ENCODE assay signal across 31 cellular contexts in the genomic region with DNA sequence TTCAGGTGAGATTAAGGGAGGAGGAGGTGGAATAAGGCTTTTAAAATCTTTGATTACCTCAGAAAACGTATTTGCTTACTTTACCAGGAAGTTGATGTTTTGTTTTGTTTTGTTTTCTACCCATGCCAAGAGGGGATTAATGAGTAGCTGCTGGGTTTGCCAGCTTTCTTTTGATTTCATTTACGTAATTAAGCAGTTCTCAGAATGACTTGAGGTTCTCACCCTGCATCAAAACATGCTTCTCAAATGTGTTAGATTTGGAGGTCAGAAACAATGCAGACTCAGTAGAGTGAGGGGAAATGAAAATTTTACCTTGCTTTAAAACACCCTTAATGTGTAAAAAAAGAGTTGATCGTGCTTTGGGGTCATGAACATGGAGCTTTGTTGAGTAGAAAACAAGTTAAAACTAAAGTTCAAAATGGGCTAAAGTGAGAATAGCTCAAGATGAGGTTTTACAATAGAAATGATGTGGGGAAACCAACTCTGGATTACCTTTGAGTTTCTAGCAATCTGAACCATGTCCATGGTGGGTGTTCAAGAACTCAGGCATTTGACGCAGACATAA.
DNase-seq lines count a peak whose midpoint lies in the region; ATAC-seq, FAIRE-seq and TF ChIP-seq lines count a peak whose summit lies in the region.
"Had no signal": no experiment of that assay in that cellular context is flagged by ENCODE, and none has a peak within 500 bp of the region (broad histone marks: within the 10 kb centered on the region; RNA-seq: fewer than 3 reads in every experiment).

No MANE protein-coding gene starts in this region.

- WGBS in GM12878 (ENCODE audit: insufficient coverage, insufficient replicate concordance, low lambda C conversion rate, missing lambda C conversion rate) = 26% methylated on average over 4 of the region's 4 CpGs
- WGBS in gastroesophageal sphincter (ENCODE audit: low coverage in 1 of 2), 2 donors = 60 to 85% methylated on average over 1 to 4 of the region's 4 CpGs

- ATAC-seq in activated CD8-positive, alpha-beta T cell treated with anti-CD3 and anti-CD28 coated beads for 36 hours = peak; percentile 34
- ATAC-seq in activated CD8-positive, alpha-beta T cell treated with anti-CD3 and anti-CD28 coated beads, Interleukin-2, amount 10 ng/mL, durations not matched to agents 7 days and 5 days = no peak
- peak; percentile 79 for ATAC-seq in GM12878
- ATAC-seq in stimulated activated effector memory CD8-positive, alpha-beta T cell treated with anti-CD3 and anti-CD28 coated beads, Interleukin-12 subunit alpha, Interleukin-12 subunit beta, amount 100 ng/mL, for 72 hours = peak; percentile 89
- no peak for ATAC-seq in gastroesophageal sphincter
- ATAC-seq in HG02840 (IDR thresholded peaks at IDR 0.05; ENCODE audit: low FRiP score, unreplicated experiment) = no peak
- ATAC-seq: activated naive CD8-positive, alpha-beta T cell treated with anti-CD3 and anti-CD28 coated beads, Interleukin-2, amount 50 U/mL, for 24 hours; stimulated activated naive CD8-positive, alpha-beta T cell treated with anti-CD3 and anti-CD28 coated beads, Interleukin-15, Interleukin-2, amounts not matched to agents 100 U/mL and 50 U/mL, for 24 hours had no signal

- no peak overlapping the region for H2AFZ ChIP-seq in GM12878 (ENCODE audit: control insufficient read depth, low read depth, low read length)
- H2AFZ ChIP-seq: parathyroid adenoma had no signal

- H3K79me2 ChIP-seq in GM12878 (ENCODE audit: control insufficient read depth, insufficient read depth, low read length) = no peaks in the 10 kb centered on the region
- H3K79me2 ChIP-seq: parathyroid adenoma had no signal

- 0 out of 2 replicates have a peak, but pooled peaks cover 3% of the 10 kb centered on the region for H3K4me1 ChIP-seq in GM12878 (ENCODE audit: control insufficient read depth, insufficient read depth, low read length)
- no peaks in the 10 kb centered on the region for H3K4me1 ChIP-seq in gastroesophageal sphincter
- H3K4me1 ChIP-seq: parathyroid adenoma had no signal

- TF ChIP-seq EP300 in GM12878 (IDR thresholded peaks at IDR 0.05; ENCODE audit: borderline replicate concordance in 1 of 2, control insufficient read depth in 1 of 2, low read depth in 2 of 2, low read length in 2 of 2) = peak; percentile 97 to 98
- no peak for TF ChIP-seq EP300 in gastroesophageal sphincter (IDR thresholded peaks at IDR 0.05)

- no peaks in the 10 kb centered on the region for H3K27me3 Mint-ChIP-seq in activated CD8-positive, alpha-beta T cell treated with anti-CD3 and anti-CD28 coated beads for 36 hours
- H3K27me3 Mint-ChIP-seq in activated CD8-positive, alpha-beta T cell treated with anti-CD3 and anti-CD28 coated beads, Interleukin-2, amount 10 ng/mL, durations not matched to agents 7 days and 5 days (ENCODE audit: low read depth) = no peaks in the 10 kb centered on the region
- H3K27me3 Mint-ChIP-seq: activated naive CD8-positive, alpha-beta T cell treated with anti-CD3 and anti-CD28 coated beads, Interleukin-2, amount 50 U/mL, for 24 hours; CD4-positive, alpha-beta T cell had no signal

- peaks cover 15% of the 10 kb centered on the region for H3K4me1 Mint-ChIP-seq in activated CD8-positive, alpha-beta T cell treated with anti-CD3 and anti-CD28 coated beads for 36 hours (ENCODE audit: low read depth)
- peaks cover 15% of the 10 kb centered on the region for H3K4me1 Mint-ChIP-seq in activated CD8-positive, alpha-beta T cell treated with anti-CD3 and anti-CD28 coated beads, Interleukin-2, amount 10 ng/mL, durations not matched to agents 7 days and 5 days (ENCODE audit: low read depth)
- H3K4me1 Mint-ChIP-seq in stimulated activated effector memory CD8-positive, alpha-beta T cell treated with anti-CD3 and anti-CD28 coated beads, Interleukin-12 subunit alpha, Interleukin-12 subunit beta, amount 100 ng/mL, for 72 hours = peaks cover 43% of the 10 kb centered on the region

- no TSS peak for BruUV-seq in GM12878 (replicated peaks; lab: Mats Ljungman, UMichigan)

- CTCF ChIA-PET in activated CD8-positive, alpha-beta T cell treated with anti-CD3 and anti-CD28 coated beads for 36 hours (lab: Charles Lee) = interaction anchor here (1.0 to 1.8 kb wide), 4 partner anchors 9 to 40 kb away, joined by 4 to 5 read pairs (median 4); no protein-coding TSS in a partner anchor
- CTCF ChIA-PET in activated CD8-positive, alpha-beta T cell treated with anti-CD3 and anti-CD28 coated beads, Interleukin-2, amount 10 ng/mL, durations not matched to agents 7 days and 5 days (lab: Charles Lee) = interaction anchor here (0.9 to 2.3 kb wide), 4 partner anchors 15 to 266 kb away, joined by 3 to 13 read pairs (median 4); no protein-coding TSS in a partner anchor
- CTCF ChIA-PET in GM12878 (lab: Yijun Ruan, JAX) = interaction anchor here (0.6 to 6.8 kb wide), 20 partner anchors 9 to 886 kb away, joined by 3 to 56 read pairs (median 5); no protein-coding TSS in a partner anchor

- SMC1A ChIA-PET in GM12878 (lab: Charles Lee; ENCODE audit: uncharacterized antibody, unreplicated experiment) = interaction anchor here (0.7 to 7.7 kb wide), 31 partner anchors 9 to 360 kb away, joined by 3 to 82 read pairs (median 5); no protein-coding TSS in a partner anchor

- TF ChIP-seq POLR2A in GM12878 (IDR thresholded peaks at IDR 0.05; ENCODE audit: low read depth, low read length) (no peak), gastroesophageal sphincter (IDR thresholded peaks at IDR 0.05) (no peak)

- RAD21 ChIA-PET in GM12878 (lab: Charles Lee; ENCODE audit: unreplicated experiment) = interaction anchor here (0.6 to 5.3 kb wide), 22 partner anchors 9 to 286 kb away, joined by 3 to 79 read pairs (median 6); partner anchors contain the start of gene EPAS1

- no peaks in the 10 kb centered on the region for H3K9me3 Mint-ChIP-seq in activated CD8-positive, alpha-beta T cell treated with anti-CD3 and anti-CD28 coated beads for 36 hours
- H3K9me3 Mint-ChIP-seq in activated CD8-positive, alpha-beta T cell treated with anti-CD3 and anti-CD28 coated beads, Interleukin-2, amount 10 ng/mL, durations not matched to agents 7 days and 5 days (ENCODE audit: insufficient read depth) = no peaks in the 10 kb centered on the region
- no peaks in the 10 kb centered on the region for H3K9me3 Mint-ChIP-seq in stimulated activated effector memory CD8-positive, alpha-beta T cell treated with anti-CD3 and anti-CD28 coated beads, Interleukin-12 subunit alpha, Interleukin-12 subunit beta, amount 100 ng/mL, for 72 hours
- H3K9me3 Mint-ChIP-seq: activated naive CD8-positive, alpha-beta T cell treated with anti-CD3 and anti-CD28 coated beads, Interleukin-2, amount 50 U/mL, for 24 hours; CD4-positive, alpha-beta T cell; immature natural killer cell had no signal

- no peak for TF ChIP-seq CTCF in activated CD8-positive, alpha-beta T cell treated with anti-CD3 and anti-CD28 coated beads for 36 hours (IDR thresholded peaks at IDR 0.05)
- TF ChIP-seq CTCF in GM12878 (IDR thresholded peaks at IDR 0.05 in 2 of 3, conservative IDR thresholded peaks at IDR 0.05 in 1 of 3; ENCODE audit: control insufficient read depth in 2 of 3, extremely low read depth in 1 of 3, insufficient read depth in 1 of 3, low read depth in 3 of 3, low read length in 3 of 3) = no peak
- TF ChIP-seq CTCF in gastroesophageal sphincter (IDR thresholded peaks at IDR 0.05) = no peak

- H4K20me1 ChIP-seq in GM12878 (ENCODE audit: control insufficient read depth, insufficient read depth) = no peaks in the 10 kb centered on the region

- FAIRE-seq in GM19239 (lab: Jason Lieb, UNC) = peak; percentile 54
- FAIRE-seq in GM12878 (lab: Jason Lieb, UNC) = no peak
- FAIRE-seq: A204.1, astrocyte, GM12891 had no signal

- no peaks in the 10 kb centered on the region for H3K9me3 ChIP-seq in GM12878 (replicated peaks; ENCODE audit: control insufficient read depth, insufficient read depth, low read length)
- no peaks in the 10 kb centered on the region for H3K9me3 ChIP-seq in gastroesophageal sphincter
- H3K9me3 ChIP-seq: right atrium auricular region had no signal

- no peak overlapping the region for H3K4me3 Mint-ChIP-seq in activated CD8-positive, alpha-beta T cell treated with anti-CD3 and anti-CD28 coated beads for 36 hours
- no peak overlapping the region for H3K4me3 Mint-ChIP-seq in activated CD8-positive, alpha-beta T cell treated with anti-CD3 and anti-CD28 coated beads, Interleukin-2, amount 10 ng/mL, durations not matched to agents 7 days and 5 days
- peak overlapping the region; percentile 20 for H3K4me3 Mint-ChIP-seq in stimulated activated effector memory CD8-positive, alpha-beta T cell treated with anti-CD3 and anti-CD28 coated beads, Interleukin-12 subunit alpha, Interleukin-12 subunit beta, amount 100 ng/mL, for 72 hours
- H3K4me3 Mint-ChIP-seq: activated naive CD8-positive, alpha-beta T cell treated with anti-CD3 and anti-CD28 coated beads, Interleukin-2, amount 50 U/mL, for 24 hours; CD4-positive, alpha-beta T cell had no signal

- H3K27me3 ChIP-seq in GM12878 (replicated peaks in 1 of 2; ENCODE audit: control insufficient read depth in 2 of 2, insufficient read depth in 2 of 2, low read length in 1 of 2) (no peaks in the 10 kb centered on the region), gastroesophageal sphincter (no peaks in the 10 kb centered on the region)
- H3K27me3 ChIP-seq: right atrium auricular region had no signal

- DNase-seq in activated CD8-positive, alpha-beta T cell treated with anti-CD3 and anti-CD28 coated beads for 36 hours = no peak
- DNase-seq in activated CD8-positive, alpha-beta T cell treated with anti-CD3 and anti-CD28 coated beads, Interleukin-2, amount 10 ng/mL, durations not matched to agents 7 days and 5 days = no peak
- DNase-seq in GM19239 (ENCODE audit: insufficient read length, low spot score) (peak; percentile 20), GM12878 (ENCODE audit: low read depth, low spot score) (peak; percentile 66), NCI-H1048 (lab: John Stamatoyannopoulos, UW) (no peak)
- DNase-seq in stimulated activated effector memory CD8-positive, alpha-beta T cell treated with anti-CD3 and anti-CD28 coated beads, Interleukin-12 subunit alpha, Interleukin-12 subunit beta, amount 100 ng/mL, for 72 hours (ENCODE audit: low spot score in 2 of 2) = no peak
- DNase-seq: activated CD4-positive, alpha-beta T cell treated with anti-CD3 and anti-CD28 coated beads, Interleukin-2, amount 50 U/mL, for 48 hours; activated naive CD8-positive, alpha-beta T cell treated with anti-CD3 and anti-CD28 coated beads, Interleukin-2, amount 50 U/mL, for 24 hours; activated T-cell treated with anti-CD3 and anti-CD28 coated beads for 4 hours; CD4-positive, alpha-beta T cell; effector CD8-positive, alpha-beta T cell; mesenchymal stem cell; MM.1S; NCI-H1417; NCI-H2081; NCI-H526 treated with DMSO at 0.1 percent for 48 hours; NK-92 treated with Interleukin-12 subunit alpha and Interleukin-12 subunit beta, amount 100 ng/mL, for 24 hours; stimulated activated CD4-positive, alpha-beta T cell treated with anti-CD3 and anti-CD28 coated beads, Interleukin-1b, Interleukin-23, amount 100 ng/mL, for 48 hours; stimulated activated naive CD8-positive, alpha-beta T cell treated with anti-CD3 and anti-CD28 coated beads, Interleukin-15, Interleukin-2, amounts not matched to agents 100 U/mL and 50 U/mL, for 24 hours; WERI-Rb-1 had no signal

- in situ Hi-C loops in GM12878 (cut with MboI) = no loop called here

- H3K9ac ChIP-seq in GM12878 (ENCODE audit: control insufficient read depth, insufficient read depth, low read length) = no peak overlapping the region
- H3K9ac ChIP-seq: parathyroid adenoma had no signal

- H3K27ac Mint-ChIP-seq in activated CD8-positive, alpha-beta T cell treated with anti-CD3 and anti-CD28 coated beads for 36 hours = peak overlapping the region; percentile 72
- H3K27ac Mint-ChIP-seq in activated CD8-positive, alpha-beta T cell treated with anti-CD3 and anti-CD28 coated beads, Interleukin-2, amount 10 ng/mL, durations not matched to agents 7 days and 5 days = no peak overlapping the region
- H3K27ac Mint-ChIP-seq in stimulated activated effector memory CD8-positive, alpha-beta T cell treated with anti-CD3 and anti-CD28 coated beads, Interleukin-12 subunit alpha, Interleukin-12 subunit beta, amount 100 ng/mL, for 72 hours = peak overlapping the region; percentile 84
- H3K27ac Mint-ChIP-seq: activated naive CD8-positive, alpha-beta T cell treated with anti-CD3 and anti-CD28 coated beads, Interleukin-2, amount 50 U/mL, for 24 hours; CD4-positive, alpha-beta T cell had no signal

- H3K4me2 ChIP-seq in GM12878 (ENCODE audit: control insufficient read depth, insufficient read depth) = no peak overlapping the region

- H3K4me3 ChIP-seq in GM12878 = no peak overlapping the region
- H3K4me3 ChIP-seq in gastroesophageal sphincter = no peak overlapping the region
- H3K4me3 ChIP-seq: coronary artery, right atrium auricular region had no signal

- intact Hi-C loops in activated CD8-positive, alpha-beta T cell treated with anti-CD3 and anti-CD28 coated beads for 36 hours (cut with micrococcal nuclease) = no loop called here
- intact Hi-C loops in GM12878 (cut with micrococcal nuclease; ENCODE audit: unreplicated experiment) = loop anchor here (1.0 to 2.0 kb wide), 2 partner anchors 145 to 284 kb away; no protein-coding TSS in a partner anchor

- H3K36me3 Mint-ChIP-seq in activated CD8-positive, alpha-beta T cell treated with anti-CD3 and anti-CD28 coated beads for 36 hours (ENCODE audit: low read depth) = no peaks in the 10 kb centered on the region
- H3K36me3 Mint-ChIP-seq in activated CD8-positive, alpha-beta T cell treated with anti-CD3 and anti-CD28 coated beads, Interleukin-2, amount 10 ng/mL, durations not matched to agents 7 days and 5 days (ENCODE audit: low read depth) = no peaks in the 10 kb centered on the region
- peaks cover 6% of the 10 kb centered on the region for H3K36me3 Mint-ChIP-seq in stimulated activated effector memory CD8-positive, alpha-beta T cell treated with anti-CD3 and anti-CD28 coated beads, Interleukin-12 subunit alpha, Interleukin-12 subunit beta, amount 100 ng/mL, for 72 hours

- POLR2A ChIA-PET in activated CD8-positive, alpha-beta T cell treated with anti-CD3 and anti-CD28 coated beads for 36 hours (lab: Charles Lee) = no interaction called here
- POLR2A ChIA-PET in activated CD8-positive, alpha-beta T cell treated with anti-CD3 and anti-CD28 coated beads, Interleukin-2, amount 10 ng/mL, durations not matched to agents 7 days and 5 days (lab: Charles Lee) = interaction anchor here (1.6 kb wide), 1 partner anchor 64 kb away, joined by 6 read pairs; no protein-coding TSS in a partner anchor
- POLR2A ChIA-PET in GM12878 (lab: Charles Lee) = interaction anchor here (0.6 to 4.3 kb wide), 8 partner anchors 17 to 167 kb away, joined by 3 to 28 read pairs (median 4); no protein-coding TSS in a partner anchor

- no peaks in the 10 kb centered on the region; a peak in 1 of 4 replicates for H3K36me3 ChIP-seq in GM12878 (ENCODE audit: control insufficient read depth in 2 of 2, insufficient read depth in 2 of 2, low read length in 1 of 2)
- peaks cover 0 to 5% of the 10 kb centered on the region in 2 donors for H3K36me3 ChIP-seq in gastroesophageal sphincter
- H3K36me3 ChIP-seq: right atrium auricular region, WERI-Rb-1 had no signal

- no peak for TF ChIP-seq RAD21 in GM12878 (IDR thresholded peaks at IDR 0.05; ENCODE audit: insufficient read depth, low read depth, low read length)

- no peak overlapping the region for H3K27ac ChIP-seq in GM12878 (ENCODE audit: control insufficient read depth, insufficient read depth)
- H3K27ac ChIP-seq in gastroesophageal sphincter = no peak overlapping the region
- H3K27ac ChIP-seq: coronary artery, epithelial cell of prostate, HL-60, parathyroid adenoma, right atrium auricular region, WERI-Rb-1 had no signal

Comparison
In these comparisons a context has a peak if more than half of its experiments do, and no peak if none do; other contexts are left out.
1. ATAC-seq: peak in activated CD8-positive, alpha-beta T cell treated with anti-CD3 and anti-CD28 coated beads for 36 hours (single experiment), GM12878 (single experiment) and stimulated activated effector memory CD8-positive, alpha-beta T cell treated with anti-CD3 and anti-CD28 coated beads, Interleukin-12 subunit alpha, Interleukin-12 subunit beta, amount 100 ng/mL, for 72 hours (single experiment); none in activated CD8-positive, alpha-beta T cell treated with anti-CD3 and anti-CD28 coated beads, Interleukin-2, amount 10 ng/mL, durations not matched to agents 7 days and 5 days (single experiment), gastroesophageal sphincter (single experiment) and HG02840 (single experiment).
2. DNase-seq: peak in GM19239 (single experiment) and GM12878 (single experiment); none in activated CD8-positive, alpha-beta T cell treated with anti-CD3 and anti-CD28 coated beads for 36 hours (single experiment), activated CD8-positive, alpha-beta T cell treated with anti-CD3 and anti-CD28 coated beads, Interleukin-2, amount 10 ng/mL, durations not matched to agents 7 days and 5 days (single experiment), stimulated activated effector memory CD8-positive, alpha-beta T cell treated with anti-CD3 and anti-CD28 coated beads, Interleukin-12 subunit alpha, Interleukin-12 subunit beta, amount 100 ng/mL, for 72 hours (0 of 2) and NCI-H1048 (single experiment).